In genomic region chr13:73286942-73287341, GRCh38 we compare ENCODE assay signal across 8 cellular contexts.
DNase-seq lines count a peak whose midpoint lies in the region; ATAC-seq, FAIRE-seq and TF ChIP-seq lines count a peak whose summit lies in the region.
"Not testable (repeated sequence)": the region's sequence is repeated elsewhere in the genome, so short reads cannot be mapped to it uniquely, and the experiment has no call there.

No MANE protein-coding gene starts in this region.

- H3K4me1 Mint-ChIP-seq in MCF 10A (ENCODE audit: insufficient read depth, unreplicated experiment) (peaks cover 18% of the 10 kb centered on the region), mesothelial cell of epicardium (peaks cover 24% of the 10 kb centered on the region)

- peak overlapping the region; percentile 65 for H3K27ac ChIP-seq in 22Rv1
- H3K27ac ChIP-seq in small intestine (ENCODE audit: low read depth in 1 of 2, low read length in 1 of 2) = not testable (repeated sequence)

- not testable (repeated sequence) for FAIRE-seq in small intestine (lab: Jason Lieb, UNC)

- peak; percentile 94 for ATAC-seq in esophagus mucosa

- intact Hi-C loops in MCF 10A (cut with micrococcal nuclease) = not testable (repeated sequence)

- H3K4me3 ChIP-seq in LNCaP clone FGC (ENCODE audit: low read depth, low read length); small intestine (ENCODE audit: low read depth in 1 of 2, low read length in 2 of 2): not testable (repeated sequence)

- TF ChIP-seq CTCF in 22Rv1 (IDR thresholded peaks at IDR 0.05); LNCaP clone FGC (IDR thresholded peaks at IDR 0.05; ENCODE audit: control insufficient read depth, extremely low read depth, insufficient read depth); MCF 10A (IDR thresholded peaks at IDR 0.05; ENCODE audit: unreplicated experiment); mesothelial cell of epicardium (IDR thresholded peaks at IDR 0.05; ENCODE audit: unreplicated experiment): not testable (repeated sequence)

- H3K27ac Mint-ChIP-seq in MCF 10A (ENCODE audit: low read depth, unreplicated experiment) = peak overlapping the region; percentile 83
- H3K27ac Mint-ChIP-seq in mesothelial cell of epicardium = peak overlapping the region; percentile 54

- not testable (repeated sequence) for H3K4me1 ChIP-seq in small intestine (ENCODE audit: control insufficient read depth in 2 of 2, insufficient read depth in 1 of 2, low read depth in 1 of 2, low read length in 1 of 2)

- DNase-seq in LNCaP clone FGC (ENCODE audit: low read depth) (peak; percentile 50), NCI-H2171 treated with DMSO at 0.1 percent for 48 hours (lab: John Stamatoyannopoulos, UW) (peak; percentile 93), NCI-H69 (lab: John Stamatoyannopoulos, UW) (peak; percentile 1), MCF 10A (ENCODE audit: unreplicated experiment) (peak; percentile 49), small intestine (peak; percentile 42)
- not testable (repeated sequence) for DNase-seq in mesothelial cell of epicardium (ENCODE audit: low spot score in 2 of 2, unreplicated experiment in 2 of 2)

- 28 to 53% (median 47%) methylated on average over 8 of the region's 8 CpGs for WGBS in small intestine, 3 donors

- CTCF ChIA-PET in MCF 10A (lab: Yijun Ruan, JAX) = interaction anchor here (1.3 kb wide), 1 partner anchor 26 kb away, joined by 3 read pairs; no protein-coding TSS in a partner anchor

- H3K9me3 ChIP-seq in small intestine (ENCODE audit: control insufficient read depth, low read depth) = not testable (repeated sequence)

- POLR2A ChIA-PET in MCF 10A (lab: Yijun Ruan, JAX) = interaction anchor here (0.7 to 5.2 kb wide), 18 partner anchors 12 to 416 kb away, joined by 3 to 36 read pairs (median 4); partner anchors contain the start of gene KLF5

- not testable (repeated sequence) for H3K4me3 Mint-ChIP-seq in MCF 10A (ENCODE audit: unreplicated experiment); mesothelial cell of epicardium

- not testable (repeated sequence) for H3K27me3 Mint-ChIP-seq in MCF 10A (ENCODE audit: insufficient read depth, unreplicated experiment); mesothelial cell of epicardium (ENCODE audit: low read depth)

- not testable (repeated sequence) for H3K36me3 Mint-ChIP-seq in MCF 10A (ENCODE audit: insufficient read depth, unreplicated experiment); mesothelial cell of epicardium

- BruUV-seq in MCF 10A (replicated peaks; lab: Mats Ljungman, UMichigan) = not testable (repeated sequence)

- H3K9me3 Mint-ChIP-seq in MCF 10A (ENCODE audit: unreplicated experiment) = peaks cover 13% of the 10 kb centered on the region
- not testable (repeated sequence) for H3K9me3 Mint-ChIP-seq in mesothelial cell of epicardium

- not testable (repeated sequence) for H3K36me3 ChIP-seq in small intestine (ENCODE audit: control insufficient read depth in 2 of 2, insufficient read depth in 2 of 2, low read length in 2 of 2)

- not testable (repeated sequence) for H3K27me3 ChIP-seq in small intestine (ENCODE audit: control insufficient read depth in 2 of 2, insufficient read depth in 2 of 2, low read length in 2 of 2)
